In the genomic region with DNA sequence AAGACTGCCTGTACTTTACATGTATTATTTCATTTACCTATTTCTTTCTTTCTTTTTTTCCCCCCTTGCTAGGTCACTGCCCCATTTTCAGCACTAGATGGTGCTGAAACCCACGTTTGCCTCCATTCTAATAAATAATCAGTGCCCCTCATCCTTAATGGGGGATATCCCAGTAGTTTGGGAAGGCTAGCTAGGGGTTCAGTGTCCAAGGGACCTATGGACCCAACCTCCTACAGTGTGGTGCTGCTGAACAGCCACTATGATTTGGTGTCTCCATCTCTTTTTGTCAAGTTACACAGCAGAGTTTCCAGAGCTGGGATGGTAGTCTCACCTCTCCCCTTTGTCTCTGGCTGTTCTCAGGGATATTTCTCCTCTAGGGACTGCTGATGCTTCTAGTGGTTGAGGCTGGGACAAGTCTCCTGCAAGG, we compare ENCODE assay signal across 9 cellular contexts. TPM values are rescaled to one million over a fixed set of nuclear protein-coding genes. Genes with fewer than 3 reads are reported as not detected.
DNase-seq lines count a peak whose midpoint lies in the region; ATAC-seq and TF ChIP-seq lines count a peak whose summit lies in the region.
"Had no signal": no experiment of that assay in that cellular context is flagged by ENCODE, and none has a peak within 500 bp of the region (broad histone marks: within the 10 kb centered on the region; RNA-seq: fewer than 3 reads in every experiment).

No MANE protein-coding gene starts in this region.

- H2AFZ ChIP-seq in DND-41 (ENCODE audit: low read depth, low read length), result no peak overlapping the region
- H2AFZ ChIP-seq in IMR-90 (replicated peaks; ENCODE audit: low read length, poor library complexity), result no peak overlapping the region

- peaks cover 7% of the 10 kb centered on the region for H3K9me1 ChIP-seq in IMR-90 (ENCODE audit: insufficient read depth, low read length)

- CTCF ChIA-PET in IMR-90 (lab: Yijun Ruan, JAX), result interaction anchor here (0.8 to 1.9 kb wide), 3 partner anchors 51 to 74 kb away, joined by 3 to 9 read pairs (median 7); no protein-coding TSS in a partner anchor

- no peak overlapping the region for H2BK20ac ChIP-seq in IMR-90 (ENCODE audit: low read depth, low read length)

- H4K20me1 ChIP-seq in DND-41 (ENCODE audit: insufficient read depth, low read length) (no peaks in the 10 kb centered on the region), IMR-90 (ENCODE audit: insufficient read depth, low read length) (no peaks in the 10 kb centered on the region)

- H3K9ac ChIP-seq in DND-41 (ENCODE audit: low read depth, low read length) (no peak overlapping the region), IMR-90 (ENCODE audit: low read depth, low read length) (no peak overlapping the region)

- H4K91ac ChIP-seq in IMR-90 (ENCODE audit: insufficient read depth, low read depth, low read length), result no peak overlapping the region

- intact Hi-C loops in IMR-90 (cut with micrococcal nuclease), result loop anchor here (10.0 kb wide), 1 partner anchor 127 kb away; no protein-coding TSS in a partner anchor
- intact Hi-C loops in adrenal gland (cut with DNase I), result loop anchor here (10.0 kb wide), 1 partner anchor 47 kb away; no protein-coding TSS in a partner anchor

- H3K4ac ChIP-seq in IMR-90 (ENCODE audit: low read depth, low read length), result no peak overlapping the region

- H3K4me3 ChIP-seq in DND-41 (ENCODE audit: low read depth in 1 of 2, low read length in 2 of 2) (no peak overlapping the region), IMR-90 (ENCODE audit: insufficient read depth, low read depth, low read length) (no peak overlapping the region), adrenal gland (no peak overlapping the region), lung (no peak overlapping the region)
- H3K4me3 ChIP-seq: SK-N-MC had no signal

- BruUV-seq in IMR-90 (replicated peaks; lab: Mats Ljungman, UMichigan), result no TSS peak

- no peak overlapping the region for H4K5ac ChIP-seq in IMR-90 (ENCODE audit: low read depth, low read length)

- 0 out of 3 replicates have a peak, but pooled peaks have one; percentile 47 for ATAC-seq in DND-41 (ENCODE audit: insufficient read depth, low read depth)
- ATAC-seq in IMR-90 (ENCODE audit: low read depth), result peak; percentile 63
- no peak for ATAC-seq in lung (ENCODE audit: insufficient read depth, low FRiP score)
- ATAC-seq in GM19351 (IDR thresholded peaks at IDR 0.05; ENCODE audit: unreplicated experiment), result no peak

- TF ChIP-seq POLR2A in IMR-90 (IDR thresholded peaks at IDR 0.05; ENCODE audit: low read depth, low read length), result no peak
- TF ChIP-seq POLR2A in adrenal gland (IDR thresholded peaks at IDR 0.05), result no peak

- H3K9me3 ChIP-seq in DND-41 (ENCODE audit: insufficient read depth, low read length, severe bottlenecking) (no peaks in the 10 kb centered on the region), IMR-90 (ENCODE audit: control insufficient read depth, insufficient read depth, low read length) (no peaks in the 10 kb centered on the region), adrenal gland (replicated peaks in 1 of 3) (no peaks in the 10 kb centered on the region), lung (ENCODE audit: control insufficient read depth in 2 of 2, insufficient read depth in 1 of 2, low read length in 1 of 2) (peaks cover 0 to 3% of the 10 kb centered on the region in 2 donors)

- no peak overlapping the region for H3K18ac ChIP-seq in IMR-90 (ENCODE audit: low read depth, low read length)

- no peak overlapping the region for H2AK9ac ChIP-seq in IMR-90 (replicated peaks; ENCODE audit: low read depth, low read length, poor library complexity)

- H3K56ac ChIP-seq in IMR-90 (ENCODE audit: extremely low read depth, insufficient read depth, low read length), result no peak overlapping the region

- H2BK120ac ChIP-seq in IMR-90 (ENCODE audit: low read depth, low read length), result no peak overlapping the region

- in situ Hi-C loops in IMR-90 (cut with MboI; ENCODE audit: low sequenced_read_pairs), result no loop called here

- no peak overlapping the region for H3K23ac ChIP-seq in IMR-90 (ENCODE audit: low read depth, low read length)

- peak; percentile 82 for TF ChIP-seq RAD21 in IMR-90 (IDR thresholded peaks at IDR 0.05; ENCODE audit: low read length)

- no peak overlapping the region for H4K8ac ChIP-seq in IMR-90 (ENCODE audit: low read depth in 2 of 2, low read length in 2 of 2)

- H3K4me2 ChIP-seq in DND-41 (ENCODE audit: insufficient read depth, low read length), result no peak overlapping the region
- no peak overlapping the region for H3K4me2 ChIP-seq in IMR-90 (ENCODE audit: low read depth, low read length)

- no peaks in the 10 kb centered on the region for H3K79me2 ChIP-seq in DND-41 (ENCODE audit: insufficient read depth, low read length)

- H3K79me1 ChIP-seq in IMR-90 (ENCODE audit: low read depth in 1 of 2, low read length in 2 of 2), result peaks cover 3 to 4% of the 10 kb centered on the region in 2 experiments; a peak in 3 of 4 replicates

- no peak overlapping the region for H3K14ac ChIP-seq in IMR-90 (replicated peaks; ENCODE audit: low read depth, low read length)

- TF ChIP-seq CTCF in DND-41 (IDR thresholded peaks at IDR 0.05; ENCODE audit: borderline replicate concordance, extremely low read depth, low read length, poor library complexity, severe bottlenecking) (peak; percentile 78), IMR-90 (conservative IDR thresholded peaks at IDR 0.05; ENCODE audit: low read depth, low read length) (peak; percentile 81), adrenal gland (IDR thresholded peaks at IDR 0.05) (peak; percentile 38 to 74 (median 58)), lung (IDR thresholded peaks at IDR 0.05; ENCODE audit: control extremely low read depth, extremely low read depth) (peak; percentile 33)

- no peak overlapping the region for H2BK5ac ChIP-seq in IMR-90 (ENCODE audit: low read depth, low read length, poor library complexity, severe bottlenecking)

- no CpG with 5 or more reads among the region's 1 CpG for WGBS in IMR-90 (ENCODE audit: extremely low coverage in 2 of 2, insufficient read length in 1 of 2), 2 experiments
- 0 to 4% (median 1%) methylated on average over 1 of the region's 1 CpG for WGBS in adrenal gland, 4 donors
- WGBS in lung, 2 donors, result 6 to 8% methylated on average over 1 of the region's 1 CpG

- H3K4me1 ChIP-seq in DND-41 (ENCODE audit: insufficient read depth, low read length) (no peaks in the 10 kb centered on the region), IMR-90 (ENCODE audit: control insufficient read depth, insufficient read depth, low read length) (peaks cover 7% of the 10 kb centered on the region), adrenal gland (replicated peaks in 1 of 2) (peaks cover 0 to 12% of the 10 kb centered on the region in 2 donors), lung (ENCODE audit: control insufficient read depth in 2 of 2, insufficient read depth in 2 of 2, low read length in 2 of 2) (peaks cover 0 to 6% of the 10 kb centered on the region in 2 donors)

- DNase-seq in DND-41 (peak; percentile 9), IMR-90 (peak; percentile 37), adrenal gland (no peak), lung (ENCODE audit: low spot score) (no peak), NCI-H2196 treated with DMSO at 0.1 percent for 48 hours (lab: John Stamatoyannopoulos, UW; ENCODE audit: unreplicated experiment) (no peak)
- no peak for DNase-seq in activated CD8-positive, alpha-beta memory T cell treated with anti-CD3 and anti-CD28 coated beads for 24 hours
- no peak for DNase-seq in stimulated activated CD4-positive, alpha-beta T cell treated with anti-CD3 and anti-CD28 coated beads, Interleukin-4, amount 100 ng/mL, for 24 hours

- no peaks in the 10 kb centered on the region for H3K36me3 ChIP-seq in DND-41 (ENCODE audit: insufficient read depth, low read length)
- 0 out of 2 replicates have a peak, but pooled peaks cover 2% of the 10 kb centered on the region for H3K36me3 ChIP-seq in IMR-90 (ENCODE audit: control insufficient read depth, insufficient read depth, low read length)
- no peaks in the 10 kb centered on the region for H3K36me3 ChIP-seq in adrenal gland (replicated peaks in 1 of 2)
- H3K36me3 ChIP-seq in lung (ENCODE audit: control insufficient read depth in 2 of 2, insufficient read depth in 2 of 2, low read length in 2 of 2), result no peaks in the 10 kb centered on the region

- POLR2A ChIA-PET in IMR-90 (lab: Charles Lee; ENCODE audit: unreplicated experiment), result no interaction called here

- no peak overlapping the region for H2BK15ac ChIP-seq in IMR-90 (ENCODE audit: low read depth, low read length)

- 0 out of 2 replicates have a peak overlapping the region, but pooled peaks have one; percentile 25 for H2AK5ac ChIP-seq in IMR-90 (ENCODE audit: low read depth, low read length)

- H3K27ac ChIP-seq in DND-41 (ENCODE audit: low read length) (no peak overlapping the region), IMR-90 (ENCODE audit: insufficient read depth, low read length) (no peak overlapping the region), adrenal gland (no peak overlapping the region), lung (ENCODE audit: low read depth in 1 of 2, low read length in 1 of 2) (no peak overlapping the region)
- H3K27ac ChIP-seq: SK-N-MC had no signal

- H3K27me3 ChIP-seq in DND-41 (ENCODE audit: insufficient read depth, low read length, poor library complexity) (peaks cover 46% of the 10 kb centered on the region), IMR-90 (ENCODE audit: control insufficient read depth, insufficient read depth, low read length) (no peaks in the 10 kb centered on the region), adrenal gland (no peaks in the 10 kb centered on the region), lung (ENCODE audit: control insufficient read depth, insufficient read depth) (no peaks in the 10 kb centered on the region)

- dilution Hi-C loops in IMR-90 (cut with HindIII; ENCODE audit: low sequenced_read_pairs, unreplicated experiment), result no loop called here

TF ChIP-seq in IMR-90, 13 proteins besides CTCF, POLR2A, EP300 and RAD21:
- no peak for TF ChIP-seq MAFK (IDR thresholded peaks at IDR 0.05; ENCODE audit: low read depth, low read length)
- peak; percentile 60 for TF ChIP-seq SMC3 (IDR thresholded peaks at IDR 0.05; ENCODE audit: low read depth, low read length)

RNA-seq across cellular contexts. Expression of a gene that starts 6.5 kb away (rescaled TPM):
- total RNA-seq in IMR-90 (2012; rRNA removed) (33.3 and 34.2 TPM in 2 replicates), adrenal gland (10 to 100 TPM; 12.6 to 35.4 (median 21.6) TPM), lung (10 to 100 TPM; 14.4 to 30.5 TPM)
- polyA plus RNA-seq in IMR-90 (2012; rRNA removed) (10.7 and 12.0 TPM in 2 replicates), adrenal gland (10 to 100 TPM in 1 of 3 donors, 1 to 10 TPM in 2; 8.5 to 21.0 (median 9.7) TPM), lung (1 to 10 TPM; 5.8 to 7.1 TPM)
- polyA plus RNA-seq in IMR-90 (2012; cell fraction: cytosol; rRNA removed), result 2.1 and 2.8 TPM in 2 replicates
- 3.9 and 35.5 TPM in 2 replicates for polyA plus RNA-seq in IMR-90 (2012; cell fraction: nucleus; rRNA removed; ENCODE audit: low replicate concordance)

RNA-seq across cellular contexts. Expression of a gene that starts 7.8 kb away (rescaled TPM):
- total RNA-seq in IMR-90 (2012; rRNA removed) (30.8 and 33.5 TPM in 2 replicates), adrenal gland (10 to 100 TPM in 5 of 8 donors, 1 to 10 TPM in 3; 6.3 to 21.2 (median 13.2) TPM), lung (10 to 100 TPM in 1 of 2 donors, 1 to 10 TPM in 1; 7.3 to 36.5 TPM)
- polyA plus RNA-seq in IMR-90 (2012; rRNA removed) (43.3 and 47.9 TPM in 2 replicates), adrenal gland (10 to 100 TPM; 11.4 to 15.8 (median 14.7) TPM), lung (1 to 10 TPM; 1.6 to 4.9 TPM)
- 19.6 and 26.2 TPM in 2 replicates for polyA plus RNA-seq in IMR-90 (2012; cell fraction: cytosol; rRNA removed)
- polyA plus RNA-seq in IMR-90 (2012; cell fraction: nucleus; rRNA removed; ENCODE audit: low replicate concordance), result 11.9 and 45.6 TPM in 2 replicates

Comparison
In these comparisons a context has a peak if more than half of its experiments do, and no peak if none do; other contexts are left out.
1. ATAC-seq: peak in DND-41 (single experiment) and IMR-90 (single experiment); none in lung (single experiment) and GM19351 (single experiment).
2. DNase-seq: peak in DND-41 (single experiment) and IMR-90 (single experiment); none in adrenal gland (0 of 7), lung (single experiment), activated CD8-positive, alpha-beta memory T cell treated with anti-CD3 and anti-CD28 coated beads for 24 hours (single experiment), stimulated activated CD4-positive, alpha-beta T cell treated with anti-CD3 and anti-CD28 coated beads, Interleukin-4, amount 100 ng/mL, for 24 hours (single experiment) and NCI-H2196 treated with DMSO at 0.1 percent for 48 hours (single experiment).
3. Peak in every context shown above with its lines, with median percentiles within 50 percentile points of each other: CTCF ChIP-seq.